In genomic region chr6:31749301-31750036, GRCh38 we compare ENCODE assay signal across 23 cellular contexts. TPM values are rescaled to one million over a fixed set of nuclear protein-coding genes. Genes with fewer than 3 reads are reported as not detected.
DNase-seq lines count a peak whose midpoint lies in the region; ATAC-seq and TF ChIP-seq lines count a peak whose summit lies in the region.
"Had no signal": no experiment of that assay in that cellular context is flagged by ENCODE, and none has a peak within 500 bp of the region (broad histone marks: within the 10 kb centered on the region; RNA-seq: fewer than 3 reads in every experiment).

No MANE protein-coding gene starts in this region.

- CTCF ChIA-PET in MCF 10A (lab: Yijun Ruan, JAX), result interaction anchor here (1.0 kb wide), 1 partner anchor 42 kb away, joined by 4 read pairs; no protein-coding TSS in a partner anchor
- CTCF ChIA-PET in mammary epithelial cell (lab: Charles Lee; ENCODE audit: low non-redundant PET), result no interaction called here

- BruUV-seq in MCF 10A (replicated peaks; lab: Mats Ljungman, UMichigan) (no TSS peak), mammary epithelial cell (replicated peaks; lab: Mats Ljungman, UMichigan) (no TSS peak)

- H3K27me3 Mint-ChIP-seq in MCF 10A (ENCODE audit: insufficient read depth, unreplicated experiment), result no peaks in the 10 kb centered on the region
- H3K27me3 Mint-ChIP-seq: stimulated activated naive CD8-positive, alpha-beta T cell treated with anti-CD3 and anti-CD28 coated beads, Interleukin-15, Interleukin-2, amounts not matched to agents 100 ng/mL and 50 ng/mL, for 24 hours; T-cell had no signal

- WGBS in mammary epithelial cell (ENCODE audit: low coverage, missing lambda C conversion rate), result 79% methylated on average over 8 of the region's 8 CpGs
- 86 to 97% (median 96%) methylated on average over 8 of the region's 8 CpGs for WGBS in spleen, 5 donors

- no peak for TF ChIP-seq POLR2A in spleen (IDR thresholded peaks at IDR 0.05)

- ATAC-seq in HG03045 (IDR thresholded peaks at IDR 0.05; ENCODE audit: unreplicated experiment), result no peak
- ATAC-seq: activated CD8-positive, alpha-beta T cell treated with anti-CD3 and anti-CD28 coated beads, Interleukin-2, amount 10 ng/mL, durations not matched to agents 7 days and 5 days; sciatic nerve; T-cell had no signal

- intact Hi-C loops in MCF 10A (cut with micrococcal nuclease), result no loop called here
- intact Hi-C loops in mammary epithelial cell (cut with micrococcal nuclease), result loop anchor here (5.0 kb wide), 1 partner anchor 47 kb away; the partner anchor contains the start of gene ABHD16A
- intact Hi-C loops in spleen (cut with DNase I; ENCODE audit: low total_unique reads), result no loop called here

- H3K9me3 ChIP-seq in mammary epithelial cell (replicated peaks; ENCODE audit: insufficient read depth, low read length), result no peaks in the 10 kb centered on the region
- no peaks in the 10 kb centered on the region for H3K9me3 ChIP-seq in SJSA1 (replicated peaks)
- no peaks in the 10 kb centered on the region for H3K9me3 ChIP-seq in spleen
- H3K9me3 ChIP-seq: adrenal gland; BLaER1 treated with 17β-estradiol and CSF1 and Interleukin-3, amounts not matched to agents 10 nM and 100 nM; Peyer's patch; thyroid gland had no signal

- TF ChIP-seq CTCF in MCF 10A (IDR thresholded peaks at IDR 0.05; ENCODE audit: unreplicated experiment) (no peak), mammary epithelial cell (conservative IDR thresholded peaks at IDR 0.05 in 1 of 2, IDR thresholded peaks at IDR 0.05 in 1 of 2; ENCODE audit: extremely low read depth in 1 of 2, insufficient read depth in 1 of 2, low read depth in 1 of 2, low read length in 2 of 2) (no peak), spleen (IDR thresholded peaks at IDR 0.05 in 8 of 11, conservative IDR thresholded peaks at IDR 0.05 in 3 of 11) (no peak)

- no peak overlapping the region for H2AFZ ChIP-seq in mammary epithelial cell (ENCODE audit: low read depth, low read length)
- H2AFZ ChIP-seq: parathyroid adenoma had no signal

- peaks cover 10% of the 10 kb centered on the region for H3K36me3 Mint-ChIP-seq in MCF 10A (ENCODE audit: insufficient read depth, unreplicated experiment)
- H3K36me3 Mint-ChIP-seq: T-cell had no signal

- no peak overlapping the region for H3K4me2 ChIP-seq in mammary epithelial cell (ENCODE audit: insufficient read depth, low read depth, low read length)
- H3K4me2 ChIP-seq: BLaER1 treated with 17β-estradiol and CSF1 and Interleukin-3, amounts not matched to agents 10 nM and 100 nM had no signal

- dilution Hi-C loops in mammary epithelial cell (cut with HindIII; ENCODE audit: low sequenced_read_pairs), result no loop called here

- H3K4me3 Mint-ChIP-seq in MCF 10A (ENCODE audit: unreplicated experiment), result no peak overlapping the region
- H3K4me3 Mint-ChIP-seq: activated CD8-positive, alpha-beta T cell treated with anti-CD3 and anti-CD28 coated beads, Interleukin-2, amount 10 ng/mL, durations not matched to agents 7 days and 5 days; stimulated activated naive CD8-positive, alpha-beta T cell treated with anti-CD3 and anti-CD28 coated beads, Interleukin-15, Interleukin-2, amounts not matched to agents 100 ng/mL and 50 ng/mL, for 24 hours; T-cell had no signal

- H3K27ac ChIP-seq in mammary epithelial cell (ENCODE audit: insufficient read depth, low read depth, low read length), result no peak overlapping the region
- H3K27ac ChIP-seq in SJSA1, result peak overlapping the region; percentile 52; the same call in 1 of the 2 replicates
- no peak overlapping the region for H3K27ac ChIP-seq in spleen
- H3K27ac ChIP-seq: adrenal gland; BLaER1 treated with 17β-estradiol and CSF1 and Interleukin-3, amounts not matched to agents 10 nM and 100 nM; parathyroid adenoma; Peyer's patch; thyroid gland had no signal

- peak overlapping the region; percentile 82 for H3K27ac Mint-ChIP-seq in MCF 10A (ENCODE audit: low read depth, unreplicated experiment)
- H3K27ac Mint-ChIP-seq: activated CD8-positive, alpha-beta T cell treated with anti-CD3 and anti-CD28 coated beads, Interleukin-2, amount 10 ng/mL, durations not matched to agents 7 days and 5 days; stimulated activated naive CD8-positive, alpha-beta T cell treated with anti-CD3 and anti-CD28 coated beads, Interleukin-15, Interleukin-2, amounts not matched to agents 100 ng/mL and 50 ng/mL, for 24 hours; T-cell had no signal

- no peaks in the 10 kb centered on the region for H3K4me1 ChIP-seq in mammary epithelial cell (ENCODE audit: insufficient read depth, low read length)
- peaks cover 63% of the 10 kb centered on the region for H3K4me1 ChIP-seq in SJSA1 (replicated peaks)
- H3K4me1 ChIP-seq in spleen, result no peaks in the 10 kb centered on the region
- H3K4me1 ChIP-seq: adrenal gland, parathyroid adenoma, Peyer's patch, thyroid gland had no signal

- no peaks in the 10 kb centered on the region for H3K27me3 ChIP-seq in mammary epithelial cell (ENCODE audit: insufficient read depth, low read length)
- no peaks in the 10 kb centered on the region for H3K27me3 ChIP-seq in SJSA1 (replicated peaks)
- H3K27me3 ChIP-seq in spleen (replicated peaks in 1 of 7), result no peaks in the 10 kb centered on the region
- H3K27me3 ChIP-seq: adrenal gland; BLaER1 treated with 17β-estradiol and CSF1 and Interleukin-3, amounts not matched to agents 10 nM and 100 nM; Peyer's patch; thyroid gland had no signal

- H3K36me3 ChIP-seq in mammary epithelial cell (ENCODE audit: insufficient read depth, low read length) (peaks cover 2% of the 10 kb centered on the region), SJSA1 (peaks cover 27% of the 10 kb centered on the region), spleen (peaks cover 0 to 4% (median 0%) of the 10 kb centered on the region in 6 donors)
- H3K36me3 ChIP-seq: adrenal gland, Peyer's patch, thyroid gland had no signal

- no peaks in the 10 kb centered on the region for H3K79me2 ChIP-seq in mammary epithelial cell (ENCODE audit: insufficient read depth, low read length)
- H3K79me2 ChIP-seq: parathyroid adenoma had no signal

- no peaks in the 10 kb centered on the region for H4K20me1 ChIP-seq in mammary epithelial cell (ENCODE audit: insufficient read depth, low read length)
- H4K20me1 ChIP-seq: BLaER1 treated with 17β-estradiol and CSF1 and Interleukin-3, amounts not matched to agents 10 nM and 100 nM had no signal

- H3K9me3 Mint-ChIP-seq in MCF 10A (ENCODE audit: unreplicated experiment), result no peaks in the 10 kb centered on the region
- H3K9me3 Mint-ChIP-seq: stimulated activated naive CD8-positive, alpha-beta T cell treated with anti-CD3 and anti-CD28 coated beads, Interleukin-15, Interleukin-2, amounts not matched to agents 100 ng/mL and 50 ng/mL, for 24 hours; T-cell had no signal

- H3K9ac ChIP-seq in mammary epithelial cell (ENCODE audit: insufficient read depth, low read length), result no peak overlapping the region
- H3K9ac ChIP-seq: BLaER1 treated with 17β-estradiol and CSF1 and Interleukin-3, amounts not matched to agents 10 nM and 100 nM; parathyroid adenoma had no signal

- in situ Hi-C loops in mammary epithelial cell (cut with MboI; ENCODE audit: low sequenced_read_pairs in 2 of 2), result no loop called here

- H3K4me3 ChIP-seq in mammary epithelial cell (replicated peaks in 1 of 3; ENCODE audit: insufficient read depth in 1 of 3, low read depth in 2 of 3, low read length in 3 of 3), result no peak overlapping the region
- H3K4me3 ChIP-seq in SJSA1, result no peak overlapping the region
- H3K4me3 ChIP-seq in spleen, result no peak overlapping the region
- H3K4me3 ChIP-seq: adrenal gland; BLaER1 treated with 17β-estradiol and CSF1 and Interleukin-3, amounts not matched to agents 10 nM and 100 nM; Peyer's patch; thyroid gland had no signal

- DNase-seq in MCF 10A (ENCODE audit: unreplicated experiment) (no peak), mammary epithelial cell (no peak), SJSA1 (ENCODE audit: low read depth in 1 of 2, low spot score in 2 of 2) (no peak), spleen (peak; percentile 18), NCI-H226 (no peak)
- DNase-seq: activated CD8-positive, alpha-beta T cell treated with anti-CD3 and anti-CD28 coated beads, Interleukin-2, amount 10 ng/mL, durations not matched to agents 7 days and 5 days; adrenal gland; Calu3; glutamatergic neuron; KG1; NCI-H1436 treated with DMSO at 0.1 percent for 48 hours; NK-92 treated with Interleukin-12 subunit alpha and Interleukin-12 subunit beta, amount 100 ng/mL, for 24 hours; Peyer's patch; stimulated activated CD4-positive, alpha-beta T cell treated with anti-CD3 and anti-CD28 coated beads, Interleukin-15, amount 100 ng/mL, for 24 hours; T-cell; thyroid gland had no signal

- POLR2A ChIA-PET in MCF 10A (lab: Yijun Ruan, JAX), result interaction anchor here (0.6 to 1.6 kb wide), 6 partner anchors 8 to 439 kb away, joined by 3 to 8 read pairs (median 3); partner anchors contain the start of gene MSH5

- H3K4me1 Mint-ChIP-seq in MCF 10A (ENCODE audit: insufficient read depth, unreplicated experiment), result peaks cover 10% of the 10 kb centered on the region
- H3K4me1 Mint-ChIP-seq: T-cell had no signal

RNA-seq across cellular contexts. Expression of gene MSH5, which starts 9.7 kb away (rescaled TPM):
- total RNA-seq in MCF 10A (2022) (36.6 and 43.1 TPM in 2 replicates), mammary epithelial cell (10 to 100 TPM in 1 of 2 donors, 1 to 10 TPM in 1; 9.3 to 28.3 TPM), spleen (10 to 100 TPM; 20.2 to 35.2 (median 27.6) TPM)
- polyA plus RNA-seq in mammary epithelial cell (12.3 TPM), spleen (10 to 100 TPM; 11.2 to 26.7 (median 23.1) TPM)
- polyA minus RNA-seq in mammary epithelial cell, result 57.7 TPM
- 3.9 and 16.7 TPM in 2 replicates for total RNA-seq in SJSA1 (2014; rRNA removed; shearing (Covaris generic))

RNA-seq across cellular contexts. Expression of gene SAPCD1, which starts 13.0 kb away (rescaled TPM):
- total RNA-seq in MCF 10A (2022), result 4.3 and 5.1 TPM in 2 replicates
- 1 to 10 TPM in 1 of 2 donors, under 1 TPM in 1; 0.33 to 3.2 TPM for total RNA-seq in mammary epithelial cell
- polyA plus RNA-seq in mammary epithelial cell, result 1.8 TPM
- polyA minus RNA-seq in mammary epithelial cell, result not detected
- 1.4 TPM in 1 of 2 replicates, not detected in the other for total RNA-seq in SJSA1 (2014; rRNA removed; shearing (Covaris generic))
- 10 to 100 TPM in 1 of 7 donors, 1 to 10 TPM in 5, not detected in 1; 3.6 to 11.8 (median 5.3) TPM for total RNA-seq in spleen
- 10 to 100 TPM in 1 of 3 donors, 1 to 10 TPM in 2; 7.5 to 14.2 (median 8.3) TPM for polyA plus RNA-seq in spleen
- polyA plus RNA-seq: neural cell had no signal

RNA-seq across cellular contexts. Expression of gene CLIC1, which starts 13.1 kb away (rescaled TPM):
- total RNA-seq in MCF 10A (2022) (511 and 632 TPM in 2 replicates), mammary epithelial cell (100 to 1,000 TPM; 343 to 506 TPM), spleen (100 to 1,000 TPM; 296 to 392 (median 326) TPM)
- polyA plus RNA-seq in mammary epithelial cell (872 TPM), spleen (100 to 1,000 TPM; 321 to 447 (median 388) TPM)
- polyA minus RNA-seq in mammary epithelial cell, result 679 TPM
- total RNA-seq in SJSA1 (2014; rRNA removed; shearing (Covaris generic)), result 1,071 and 1,205 TPM in 2 replicates

RNA-seq across cellular contexts. Expression of gene DDAH2, which starts 20.4 kb away (rescaled TPM):
- total RNA-seq in MCF 10A (2022) (8.5 and 13.5 TPM in 2 replicates), mammary epithelial cell (10 to 100 TPM in 1 of 2 donors, 1 to 10 TPM in 1; 7.7 to 27.7 TPM), spleen (100 to 1,000 TPM in 1 of 7 donors, 10 to 100 TPM in 6; 63.0 to 116 (median 72.3) TPM)
- polyA plus RNA-seq in mammary epithelial cell (6.7 TPM), spleen (10 to 100 TPM; 67.1 to 84.7 (median 81.0) TPM)
- polyA minus RNA-seq in mammary epithelial cell, result 5.6 TPM
- total RNA-seq in SJSA1 (2014; rRNA removed; shearing (Covaris generic)), result 80.0 and 128 TPM in 2 replicates

RNA-seq across cellular contexts. Expression of gene MPIG6B, which starts 26.3 kb away (rescaled TPM):
- total RNA-seq in MCF 10A (2022) (not detected in 2 replicates), mammary epithelial cell (not detected), spleen (10 to 100 TPM in 4 of 7 donors, 1 to 10 TPM in 3; 7.9 to 15.1 (median 10.6) TPM)
- polyA plus RNA-seq in mammary epithelial cell (0.09 TPM), spleen (under 1 TPM; 0.46 to 0.61 (median 0.48) TPM)
- not detected for polyA minus RNA-seq in mammary epithelial cell
- total RNA-seq in SJSA1 (2014; rRNA removed; shearing (Covaris generic)), result not detected in 2 replicates
- total RNA-seq: Calu3, Peyer's patch had no signal
- polyA plus RNA-seq: AG04450, neural cell had no signal
